ENCODE assay signal across 1 cellular context in genomic region chr2:217904614-217904965, GRCh38.
TF ChIP-seq lines count a peak whose summit lies in the region.

No MANE protein-coding gene starts in this region.

TF ChIP-seq in IMR-90, 13 proteins besides CTCF, POLR2A, EP300 and RAD21:
- no peak for TF ChIP-seq USF2 (IDR thresholded peaks at IDR 0.05; ENCODE audit: low read depth, low read length)
- no peak for TF ChIP-seq SMC3 (IDR thresholded peaks at IDR 0.05; ENCODE audit: low read depth, low read length)
- no peak for TF ChIP-seq FOS (IDR thresholded peaks at IDR 0.05; ENCODE audit: low read depth, low read length)
- TF ChIP-seq RFX5 (IDR thresholded peaks at IDR 0.05; ENCODE audit: low read depth, low read length): no peak
